ENCODE assay signal across 6 cellular contexts in the genomic region with DNA sequence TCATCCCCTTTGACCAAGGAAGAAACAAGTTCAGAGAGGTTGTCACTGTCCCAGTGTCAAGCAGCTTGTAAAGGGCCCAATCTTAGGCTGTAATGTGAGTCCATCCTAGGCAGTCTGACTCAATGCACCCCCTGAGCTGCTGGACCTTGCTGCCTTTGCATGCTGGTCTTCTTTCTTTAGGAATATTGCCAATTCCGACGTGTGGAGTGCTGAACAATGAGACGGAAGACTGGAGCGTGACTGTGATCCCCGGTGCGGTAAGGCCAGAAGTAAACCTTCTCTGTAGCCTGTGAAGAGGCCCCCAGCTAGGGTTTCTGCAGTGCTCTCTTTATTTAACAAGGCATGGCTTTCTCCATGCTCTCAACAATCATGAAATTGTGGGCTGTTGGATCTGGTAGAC. TPM values are rescaled to one million over a fixed set of nuclear protein-coding genes. Genes with fewer than 3 reads are reported as not detected.
DNase-seq lines count a peak whose midpoint lies in the region; ATAC-seq lines count a peak whose summit lies in the region.

No MANE protein-coding gene starts in this region.

- H3K4me1 Mint-ChIP-seq in activated T-helper 1 cell treated with anti-CD3 and anti-CD28 coated beads, Interleukin-12 subunit alpha, Interleukin-12 subunit beta, Interleukin-2, Interleukin-4 antibody, amounts not matched to agents 30 ng/mL and 10 ng/mL and 1 ng/mL, durations not matched to agents 14 hours and 24 hours and 36 hours (ENCODE audit: low read depth), result peaks cover 15% of the 10 kb centered on the region
- peaks cover 6 to 24% (median 15%) of the 10 kb centered on the region in 3 donors for H3K4me1 Mint-ChIP-seq in naive B cell

- no peaks in the 10 kb centered on the region for H3K9me3 Mint-ChIP-seq in activated T-helper 1 cell treated with anti-CD3 and anti-CD28 coated beads, Interleukin-12 subunit alpha, Interleukin-12 subunit beta, Interleukin-2, Interleukin-4 antibody, amounts not matched to agents 30 ng/mL and 10 ng/mL and 1 ng/mL, durations not matched to agents 14 hours and 24 hours and 36 hours
- H3K9me3 Mint-ChIP-seq in naive B cell, result no peaks in the 10 kb centered on the region

- no peak overlapping the region for H3K27ac Mint-ChIP-seq in activated T-helper 1 cell treated with anti-CD3 and anti-CD28 coated beads, Interleukin-12 subunit alpha, Interleukin-12 subunit beta, Interleukin-2, Interleukin-4 antibody, amounts not matched to agents 30 ng/mL and 10 ng/mL and 1 ng/mL, durations not matched to agents 14 hours and 24 hours and 36 hours
- H3K27ac Mint-ChIP-seq in naive B cell, result peak overlapping the region in 4 of 6 donors; percentile 22 to 73 (median 44)

- peak; percentile 38 for DNase-seq in DMS79 treated with DMSO at 0.1 percent for 48 hours (lab: John Stamatoyannopoulos, UW)
- no peak for DNase-seq in activated T-helper 1 cell treated with anti-CD3 and anti-CD28 coated beads, Interleukin-12 subunit alpha, Interleukin-12 subunit beta, Interleukin-2, Interleukin-4 antibody, amounts not matched to agents 30 ng/mL and 10 ng/mL and 1 ng/mL, durations not matched to agents 14 hours and 24 hours and 36 hours (ENCODE audit: low spot score)
- DNase-seq in naive B cell, result no peak
- no peak for DNase-seq in anterior cingulate cortex (lab: John Stamatoyannopoulos, UW)
- DNase-seq in G401 (ENCODE audit: low spot score), result no peak

- in situ Hi-C loops in G401 (cut with HindIII; ENCODE audit: low sequenced_read_pairs), result no loop called here

- intact Hi-C loops in activated T-helper 1 cell treated with anti-CD3 and anti-CD28 coated beads, Interleukin-12 subunit alpha, Interleukin-12 subunit beta, Interleukin-2, Interleukin-4 antibody, amounts not matched to agents 30 ng/mL and 10 ng/mL and 1 ng/mL, durations not matched to agents 14 hours and 24 hours and 36 hours (cut with micrococcal nuclease), result loop anchor here (1.0 kb wide), 2 partner anchors 39 to 40 kb away; partner anchors contain the start of genes ATP6V0A2, EIF2B1 and GTF2H3

- peaks cover 2% of the 10 kb centered on the region for H3K36me3 Mint-ChIP-seq in activated T-helper 1 cell treated with anti-CD3 and anti-CD28 coated beads, Interleukin-12 subunit alpha, Interleukin-12 subunit beta, Interleukin-2, Interleukin-4 antibody, amounts not matched to agents 30 ng/mL and 10 ng/mL and 1 ng/mL, durations not matched to agents 14 hours and 24 hours and 36 hours (ENCODE audit: low read depth)
- H3K36me3 Mint-ChIP-seq in naive B cell, result peaks cover 0 to 10% of the 10 kb centered on the region in 2 donors

- peak overlapping the region; percentile 88 for H3K4me3 Mint-ChIP-seq in activated T-helper 1 cell treated with anti-CD3 and anti-CD28 coated beads, Interleukin-12 subunit alpha, Interleukin-12 subunit beta, Interleukin-2, Interleukin-4 antibody, amounts not matched to agents 30 ng/mL and 10 ng/mL and 1 ng/mL, durations not matched to agents 14 hours and 24 hours and 36 hours
- peak overlapping the region; percentile 77 to 95 (median 92) for H3K4me3 Mint-ChIP-seq in naive B cell

- ATAC-seq in naive B cell (ENCODE audit: low read depth in 2 of 2) (no peak), GM19397 (IDR thresholded peaks at IDR 0.05; ENCODE audit: unreplicated experiment) (no peak)

- no peaks in the 10 kb centered on the region for H3K27me3 Mint-ChIP-seq in activated T-helper 1 cell treated with anti-CD3 and anti-CD28 coated beads, Interleukin-12 subunit alpha, Interleukin-12 subunit beta, Interleukin-2, Interleukin-4 antibody, amounts not matched to agents 30 ng/mL and 10 ng/mL and 1 ng/mL, durations not matched to agents 14 hours and 24 hours and 36 hours (ENCODE audit: insufficient read depth)
- no peaks in the 10 kb centered on the region for H3K27me3 Mint-ChIP-seq in naive B cell

RNA-seq across cellular contexts. Expression of gene TCTN2, which starts 1.0 kb away (rescaled TPM):
- total RNA-seq in activated T-helper 1 cell treated with anti-CD3 and anti-CD28 coated beads, Interleukin-12 subunit alpha, Interleukin-12 subunit beta, Interleukin-2, Interleukin-4 antibody, amounts not matched to agents 30 ng/mL and 10 ng/mL and 1 ng/mL, durations not matched to agents 14 hours and 24 hours and 36 hours, result 2.8 and 3.0 TPM in 2 replicates
- 1 to 10 TPM in 4 of 6 donors, under 1 TPM in 1, not detected in 1; 0.64 to 3.7 (median 1.5) TPM for polyA plus RNA-seq in naive B cell (ENCODE audit: low read depth in 6 of 6)
- 6.7 and 13.0 TPM in 2 replicates for total RNA-seq in G401 (2014; rRNA removed; shearing (Covaris generic))

RNA-seq across cellular contexts. Expression of gene GTF2H3, which starts 38.2 kb away (rescaled TPM):
- total RNA-seq in activated T-helper 1 cell treated with anti-CD3 and anti-CD28 coated beads, Interleukin-12 subunit alpha, Interleukin-12 subunit beta, Interleukin-2, Interleukin-4 antibody, amounts not matched to agents 30 ng/mL and 10 ng/mL and 1 ng/mL, durations not matched to agents 14 hours and 24 hours and 36 hours, result 65.8 and 66.1 TPM in 2 replicates
- 10 to 100 TPM; 18.6 to 43.7 (median 32.1) TPM for polyA plus RNA-seq in naive B cell (ENCODE audit: low read depth in 6 of 6)
- total RNA-seq in G401 (2014; rRNA removed; shearing (Covaris generic)), result 19.9 and 37.1 TPM in 2 replicates

RNA-seq across cellular contexts. Expression of gene EIF2B1, which starts 38.4 kb away (rescaled TPM):
- total RNA-seq in activated T-helper 1 cell treated with anti-CD3 and anti-CD28 coated beads, Interleukin-12 subunit alpha, Interleukin-12 subunit beta, Interleukin-2, Interleukin-4 antibody, amounts not matched to agents 30 ng/mL and 10 ng/mL and 1 ng/mL, durations not matched to agents 14 hours and 24 hours and 36 hours, result 74.8 and 76.5 TPM in 2 replicates
- 10 to 100 TPM; 54.1 to 79.3 (median 71.9) TPM for polyA plus RNA-seq in naive B cell (ENCODE audit: low read depth in 6 of 6)
- total RNA-seq in G401 (2014; rRNA removed; shearing (Covaris generic)), result 48.8 and 91.2 TPM in 2 replicates

RNA-seq across cellular contexts. Expression of gene ATP6V0A2, which starts 40.3 kb away (rescaled TPM):
- 99.1 and 107 TPM in 2 replicates for total RNA-seq in activated T-helper 1 cell treated with anti-CD3 and anti-CD28 coated beads, Interleukin-12 subunit alpha, Interleukin-12 subunit beta, Interleukin-2, Interleukin-4 antibody, amounts not matched to agents 30 ng/mL and 10 ng/mL and 1 ng/mL, durations not matched to agents 14 hours and 24 hours and 36 hours
- 10 to 100 TPM in 5 of 6 donors, 1 to 10 TPM in 1; 6.6 to 21.4 (median 18.8) TPM for polyA plus RNA-seq in naive B cell (ENCODE audit: low read depth in 6 of 6)
- total RNA-seq in G401 (2014; rRNA removed; shearing (Covaris generic)), result 19.8 and 23.8 TPM in 2 replicates
